Comparison of ENCODE assay signal across 22 cellular contexts in the genomic region with DNA sequence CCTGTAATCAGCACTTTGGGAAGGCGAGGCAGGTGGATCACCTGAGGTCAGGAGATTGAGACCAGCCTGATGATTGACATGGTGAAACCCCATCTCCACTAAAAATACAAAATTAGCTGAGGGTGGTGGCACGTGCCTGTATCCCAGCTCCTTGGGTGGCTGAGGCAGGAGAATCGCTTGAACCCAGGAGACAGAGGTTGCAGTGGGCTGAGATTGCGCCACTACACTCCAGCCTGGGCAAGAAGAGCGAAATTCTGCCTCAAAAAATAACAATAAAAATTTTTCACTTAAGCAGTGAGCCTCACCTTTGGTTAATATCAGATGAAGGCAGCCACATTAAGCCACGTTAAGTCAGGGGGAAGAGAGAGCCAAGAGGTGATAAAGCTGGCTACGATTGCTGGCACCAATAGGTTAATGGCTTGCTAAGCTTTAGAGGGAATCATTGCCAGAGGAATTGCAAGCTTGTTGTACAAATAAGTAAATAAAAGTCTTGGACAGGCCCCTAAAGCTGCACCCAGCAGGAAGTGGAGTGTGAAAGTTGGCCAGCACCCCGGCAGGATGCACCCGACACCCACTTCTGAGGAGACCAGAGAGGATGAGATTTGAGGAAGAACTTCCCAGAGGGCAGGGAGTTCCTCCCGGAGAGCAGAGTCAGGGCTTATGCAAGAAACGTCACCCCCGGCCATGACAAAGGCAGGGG. TPM values are rescaled to one million over a fixed set of nuclear protein-coding genes. Genes with fewer than 3 reads are reported as not detected.
DNase-seq lines count a peak whose midpoint lies in the region; TF ChIP-seq lines count a peak whose summit lies in the region.
"Had no signal": no experiment of that assay in that cellular context is flagged by ENCODE, and none has a peak within 500 bp of the region (broad histone marks: within the 10 kb centered on the region; RNA-seq: fewer than 3 reads in every experiment).

No MANE protein-coding gene starts in this region.

- no peaks in the 10 kb centered on the region for H4K20me1 ChIP-seq in neural progenitor cell (ENCODE audit: low read depth)

- POLR2A ChIA-PET in RWPE1 (lab: Yijun Ruan, JAX; ENCODE audit: low non-redundant PET) = no interaction called here
- POLR2A ChIA-PET in GM10248 (lab: Yijun Ruan, JAX) = no interaction called here

- no peak overlapping the region for H3K4me3 Mint-ChIP-seq in neural progenitor cell
- H3K4me3 Mint-ChIP-seq: HFFc6; naive thymus-derived CD4-positive, alpha-beta T cell had no signal

- no peaks in the 10 kb centered on the region for H3K27me3 ChIP-seq in neural progenitor cell
- no peaks in the 10 kb centered on the region for H3K27me3 ChIP-seq in effector memory CD4-positive, alpha-beta T cell (replicated peaks; ENCODE audit: control insufficient read depth, insufficient read depth, low read length, poor library complexity, severe bottlenecking)
- H3K27me3 ChIP-seq: BLaER1, thyroid gland had no signal

- no peak overlapping the region for H3K4me2 ChIP-seq in neural progenitor cell
- H3K4me2 ChIP-seq: BLaER1 had no signal

- H3K36me3 Mint-ChIP-seq in neural progenitor cell = peaks cover 11% of the 10 kb centered on the region

- no peaks in the 10 kb centered on the region for H3K36me3 ChIP-seq in neural progenitor cell
- peaks cover 17% of the 10 kb centered on the region for H3K36me3 ChIP-seq in effector memory CD4-positive, alpha-beta T cell (ENCODE audit: control insufficient read depth, insufficient read depth, low read length)

- H3K4me1 Mint-ChIP-seq in neural progenitor cell = peaks cover 5% of the 10 kb centered on the region

- H3K9me3 Mint-ChIP-seq in neural progenitor cell = no peaks in the 10 kb centered on the region
- H3K9me3 Mint-ChIP-seq: HFFc6; naive thymus-derived CD4-positive, alpha-beta T cell had no signal

- peak; percentile 22 for DNase-seq in DMS153 treated with DMSO at 0.1 percent for 48 hours (lab: John Stamatoyannopoulos, UW; ENCODE audit: unreplicated experiment)
- DNase-seq in DMS153 (lab: John Stamatoyannopoulos, UW) = no peak
- DNase-seq in DMS79 (lab: John Stamatoyannopoulos, UW) = peak; percentile 70
- no peak for DNase-seq in RWPE1 (ENCODE audit: low spot score)
- no peak for DNase-seq in neural progenitor cell (ENCODE audit: low spot score)
- DNase-seq in GM10248 (ENCODE audit: extremely low spot score) = no peak
- no peak for DNase-seq in effector memory CD4-positive, alpha-beta T cell
- DNase-seq in hepatic stellate cell (ENCODE audit: low spot score) = no peak
- DNase-seq: 8988T; activated CD4-positive, alpha-beta T cell treated with anti-CD3 and anti-CD28 coated beads for 1 hour; activated CD8-positive, alpha-beta memory T cell treated with anti-CD3 and anti-CD28 coated beads, Interleukin-2, amount 50 U/mL, for 4 hours; activated naive CD4-positive, alpha-beta T cell treated with Interleukin-2 at 50 U/mL for 16 hours; foreskin fibroblast; HFFc6; MM.1S; naive thymus-derived CD4-positive, alpha-beta T cell; NCI-H526; T1000 had no signal

- H3K27ac Mint-ChIP-seq in neural progenitor cell = peak overlapping the region; percentile 60
- H3K27ac Mint-ChIP-seq: HFFc6; naive thymus-derived CD4-positive, alpha-beta T cell had no signal

- H3K9ac ChIP-seq in neural progenitor cell = no peak overlapping the region
- H3K9ac ChIP-seq: BLaER1 had no signal

- H3F3A ChIP-seq in neural progenitor cell (ENCODE audit: low read depth) = peaks cover 6% of the 10 kb centered on the region

- no peaks in the 10 kb centered on the region for H3K27me3 Mint-ChIP-seq in neural progenitor cell (ENCODE audit: insufficient read depth, low read depth)
- H3K27me3 Mint-ChIP-seq: naive thymus-derived CD4-positive, alpha-beta T cell had no signal

- no peaks in the 10 kb centered on the region for H3K79me2 ChIP-seq in neural progenitor cell (ENCODE audit: low read depth)

- H3K4me1 ChIP-seq in neural progenitor cell = no peaks in the 10 kb centered on the region
- no peaks in the 10 kb centered on the region for H3K4me1 ChIP-seq in effector memory CD4-positive, alpha-beta T cell (ENCODE audit: control insufficient read depth, insufficient read depth, low read length, poor library complexity, severe bottlenecking)
- H3K4me1 ChIP-seq: BLaER1 had no signal

- no peak overlapping the region for H2AFZ ChIP-seq in neural progenitor cell (replicated peaks)

- H3K27ac ChIP-seq in RWPE1 (peak overlapping the region; percentile 7; the same call in 1 of the 2 replicates), neural progenitor cell (no peak overlapping the region)
- H3K27ac ChIP-seq in effector memory CD4-positive, alpha-beta T cell (ENCODE audit: insufficient read depth, low read length, poor library complexity, severe bottlenecking) = no peak overlapping the region
- H3K27ac ChIP-seq: BLaER1, SK-N-MC, thyroid gland had no signal

- no peak overlapping the region for H3K4me3 ChIP-seq in neural progenitor cell
- no peak overlapping the region for H3K4me3 ChIP-seq in effector memory CD4-positive, alpha-beta T cell (ENCODE audit: insufficient read depth, low read depth, low read length, poor library complexity, severe bottlenecking)
- H3K4me3 ChIP-seq: BLaER1, coronary artery, SK-N-MC, thyroid gland had no signal

- CTCF ChIA-PET in RWPE1 (lab: Yijun Ruan, JAX) = no interaction called here
- CTCF ChIA-PET in GM10248 (lab: Yijun Ruan, JAX) = interaction anchor here (1.8 kb wide), 1 partner anchor 20 kb away, joined by 7 read pairs; no protein-coding TSS in a partner anchor

- no peaks in the 10 kb centered on the region for H3K9me3 ChIP-seq in neural progenitor cell (ENCODE audit: low read depth)
- no peaks in the 10 kb centered on the region for H3K9me3 ChIP-seq in effector memory CD4-positive, alpha-beta T cell (ENCODE audit: control insufficient read depth, low read length)
- H3K9me3 ChIP-seq: BLaER1, thyroid gland had no signal

- TF ChIP-seq CTCF in RWPE1 (conservative IDR thresholded peaks at IDR 0.05; ENCODE audit: low read depth) (no peak), neural progenitor cell (IDR thresholded peaks at IDR 0.05) (no peak), GM10248 (IDR thresholded peaks at IDR 0.05; ENCODE audit: control extremely low read depth, extremely low read depth, low read depth, missing control alignments) (no peak)

RNA-seq across cellular contexts. Expression of gene TESC, which starts 41.3 kb away (rescaled TPM):
- total RNA-seq in neural progenitor cell (ENCODE audit: low replicate concordance) = 12.4 and 18.0 TPM in 2 replicates
- total RNA-seq: HFFc6 had no signal

RNA-seq across cellular contexts. Expression of gene FBXO21, which starts 49.7 kb away (rescaled TPM):
- total RNA-seq in neural progenitor cell (ENCODE audit: low replicate concordance) = 69.3 and 114 TPM in 2 replicates

Comparison
In these comparisons a context has a peak if more than half of its experiments do, and no peak if none do; other contexts are left out.
1. DNase-seq: peak in DMS153 treated with DMSO at 0.1 percent for 48 hours (single experiment) and DMS79 (single experiment); none in DMS153 (single experiment), RWPE1 (single experiment), neural progenitor cell (single experiment), GM10248 (single experiment), effector memory CD4-positive, alpha-beta T cell (0 of 3) and hepatic stellate cell (single experiment).